In genomic region chr6:107418118-107418517, GRCh38 we compare ENCODE assay signal across 9 cellular contexts. TPM values are rescaled to one million over a fixed set of nuclear protein-coding genes. Genes with fewer than 3 reads are reported as not detected.
DNase-seq lines count a peak whose midpoint lies in the region; ATAC-seq and TF ChIP-seq lines count a peak whose summit lies in the region.
"Had no signal": no experiment of that assay in that cellular context is flagged by ENCODE, and none has a peak within 500 bp of the region (broad histone marks: within the 10 kb centered on the region; RNA-seq: fewer than 3 reads in every experiment).

No MANE protein-coding gene starts in this region.

- H3F3A ChIP-seq in PC-3 (ENCODE audit: low read length, unreplicated experiment), result no peaks in the 10 kb centered on the region

- H3K4me3 ChIP-seq in AG04450 (ENCODE audit: low read depth, low read length) (no peak overlapping the region), PC-3 (ENCODE audit: low read length) (no peak overlapping the region), fibroblast of mammary gland (ENCODE audit: control insufficient read depth, low read depth, low read length) (no peak overlapping the region)
- H3K4me3 ChIP-seq: ascending aorta had no signal

- H3K27me3 Mint-ChIP-seq in T-helper 17 cell, result no peaks in the 10 kb centered on the region

- CTCF ChIA-PET in AG04450 (lab: Charles Lee) (interaction anchor here (0.6 kb wide), 1 partner anchor 86 kb away, joined by 4 read pairs; no protein-coding TSS in a partner anchor), PC-3 (lab: Charles Lee) (no interaction called here)

- POLR2A ChIA-PET in AG04450 (lab: Yijun Ruan, JAX), result no interaction called here
- POLR2A ChIA-PET in PC-3 (lab: Charles Lee; ENCODE audit: unreplicated experiment), result no interaction called here

- intact Hi-C loops in PC-3 (cut with micrococcal nuclease) (no loop called here), left cardiac atrium (cut with DNase I) (no loop called here)

- H4K20me1 ChIP-seq in PC-3 (ENCODE audit: low read length), result no peaks in the 10 kb centered on the region

- DNase-seq in AG04450 (ENCODE audit: low read depth, low spot score) (no peak), PC-3 (peak; percentile 7), fibroblast of mammary gland (ENCODE audit: low read depth) (peak; percentile 39), T-helper 17 cell (no peak), H4 (ENCODE audit: low spot score) (no peak), left cardiac atrium (no peak)
- no peak for DNase-seq in stimulated activated naive CD4-positive, alpha-beta T cell (lab: John Stamatoyannopoulos, UW)

- H3K27ac ChIP-seq in AG04450 (ENCODE audit: low read depth, low read length) (no peak overlapping the region), PC-3 (ENCODE audit: low read length) (no peak overlapping the region)
- H3K27ac ChIP-seq: ascending aorta had no signal

- no peak overlapping the region for H3K4me2 ChIP-seq in PC-3 (ENCODE audit: low read length)

- H3K4me1 ChIP-seq in PC-3 (ENCODE audit: insufficient read depth, low read length), result no peaks in the 10 kb centered on the region

- ATAC-seq in GM19438 (IDR thresholded peaks at IDR 0.05; ENCODE audit: low read depth, unreplicated experiment), result peak; percentile 64
- peak; percentile 40; the same call in 1 of the 2 replicates for ATAC-seq in PC-3
- ATAC-seq in T-helper 17 cell, result no peak
- no peak for ATAC-seq in left cardiac atrium

- no peak overlapping the region for H3K9ac ChIP-seq in PC-3 (ENCODE audit: low read length)

- H3K36me3 Mint-ChIP-seq in T-helper 17 cell (ENCODE audit: low read depth), result peaks cover 2% of the 10 kb centered on the region

- H3K9me3 ChIP-seq in AG04450 (ENCODE audit: control insufficient read depth, insufficient read depth, low read length) (no peaks in the 10 kb centered on the region), PC-3 (ENCODE audit: low read length) (no peaks in the 10 kb centered on the region), T-helper 17 cell (ENCODE audit: control insufficient read depth, low read length, poor library complexity, severe bottlenecking) (no peaks in the 10 kb centered on the region)
- H3K9me3 ChIP-seq: ascending aorta had no signal

- H3K4me1 Mint-ChIP-seq in T-helper 17 cell, result peaks cover 12% of the 10 kb centered on the region

- no peak overlapping the region for H2AFZ ChIP-seq in PC-3 (ENCODE audit: low read length)

- no peak overlapping the region for H3K27ac Mint-ChIP-seq in T-helper 17 cell

- H3K36me3 ChIP-seq in PC-3 (ENCODE audit: low read depth, low read length), result no peaks in the 10 kb centered on the region
- H3K36me3 ChIP-seq: ascending aorta had no signal

- no peaks in the 10 kb centered on the region for H3K79me2 ChIP-seq in PC-3 (ENCODE audit: low read length)

- TF ChIP-seq CTCF in AG04450 (IDR thresholded peaks at IDR 0.05; ENCODE audit: low read depth, low read length), result peak; percentile 50
- TF ChIP-seq CTCF in PC-3 (conservative IDR thresholded peaks at IDR 0.05; ENCODE audit: low read depth, low read length), result peak; percentile 53
- peak; percentile 65 for TF ChIP-seq CTCF in fibroblast of mammary gland (conservative IDR thresholded peaks at IDR 0.05; ENCODE audit: control insufficient read depth, insufficient read depth, low read depth, low read length)

- H3K4me3 Mint-ChIP-seq in T-helper 17 cell, result no peak overlapping the region

- no TSS peak for BruUV-seq in PC-3 (replicated peaks; lab: Mats Ljungman, UMichigan)

- H3K27me3 ChIP-seq in AG04450 (ENCODE audit: control insufficient read depth, insufficient read depth, low read length) (no peaks in the 10 kb centered on the region), PC-3 (ENCODE audit: low read length) (no peaks in the 10 kb centered on the region)
- H3K27me3 ChIP-seq: ascending aorta had no signal

- no peaks in the 10 kb centered on the region for H3K9me2 ChIP-seq in PC-3 (replicated peaks; ENCODE audit: low read length)

RNA-seq across cellular contexts. Expression of gene PDSS2, which starts 41.2 kb away (rescaled TPM):
- polyA plus RNA-seq in AG04450 (2011; rRNA removed), result 17.0 and 19.1 TPM in 2 replicates
- 21.4 and 22.4 TPM in 2 replicates for polyA minus RNA-seq in AG04450 (2011; rRNA and poly(A)+ RNA removed)
- total RNA-seq in PC-3 (2014; rRNA removed) (5.4 and 6.6 TPM in 2 replicates), T-helper 17 cell (10 to 100 TPM; 11.4 to 12.3 TPM), left cardiac atrium (10 to 100 TPM; 11.1 to 15.6 TPM)
- total RNA-seq in H4 (2014; rRNA removed; shearing (Covaris generic)), result 5.4 and 11.1 TPM in 2 replicates

Comparison
In these comparisons a context has a peak if more than half of its experiments do, and no peak if none do; other contexts are left out.
1. DNase-seq: peak in PC-3 (single experiment) and fibroblast of mammary gland (single experiment); none in AG04450 (single experiment), stimulated activated naive CD4-positive, alpha-beta T cell (0 of 6), T-helper 17 cell (0 of 3), H4 (single experiment) and left cardiac atrium (single experiment).
2. ATAC-seq: peak in GM19438 (single experiment) and PC-3 (single experiment); none in T-helper 17 cell (single experiment) and left cardiac atrium (0 of 2).
3. Peak in every context shown above with its lines, with median percentiles within 50 percentile points of each other: CTCF ChIP-seq.